In the genomic region with DNA sequence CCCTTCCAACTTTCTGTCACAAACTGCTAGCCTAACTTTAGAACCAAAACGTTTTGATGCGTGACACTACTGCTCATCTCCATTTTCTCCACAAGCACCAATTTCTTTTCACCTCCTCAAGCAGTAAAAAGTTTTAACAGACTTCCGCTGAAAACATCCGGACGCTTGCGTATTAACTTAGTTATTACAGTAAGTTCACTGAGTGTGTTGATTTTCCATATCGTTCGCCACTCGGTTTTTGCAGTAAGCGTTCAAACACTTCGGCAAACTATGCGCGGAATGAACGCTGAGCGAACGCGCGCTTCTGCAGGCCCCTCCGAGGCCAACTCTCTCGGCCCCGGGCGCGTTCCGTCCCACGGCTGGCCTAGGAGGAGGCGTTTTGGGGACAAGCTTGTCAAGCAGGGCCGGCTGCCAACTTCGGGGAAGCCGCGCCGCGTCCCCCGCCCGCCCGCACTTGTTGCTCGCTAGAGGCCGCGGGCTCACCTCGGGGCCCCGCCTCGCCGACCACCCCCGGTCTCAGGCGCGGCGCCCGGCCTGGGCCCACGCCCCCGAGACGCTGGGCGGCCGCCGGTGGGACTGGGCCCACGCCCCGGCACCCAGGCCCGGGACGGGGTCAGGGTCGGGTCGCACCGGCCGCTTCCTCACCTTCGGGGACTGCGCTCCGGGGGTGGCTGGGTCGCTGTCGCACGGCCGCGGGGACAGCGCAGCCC, we compare ENCODE assay signal across 8 cellular contexts.
DNase-seq lines count a peak whose midpoint lies in the region; ATAC-seq and TF ChIP-seq lines count a peak whose summit lies in the region.

No MANE protein-coding gene starts in this region.

- DNase-seq in NCI-H345 (lab: John Stamatoyannopoulos, UW) (peak; percentile 39), NCI-H345 treated with DMSO at 0.1 percent for 48 hours (lab: John Stamatoyannopoulos, UW; ENCODE audit: unreplicated experiment) (no peak), NCI-H226 (peak; percentile 25), activated T-cell treated with anti-CD3 and anti-CD28 coated beads for 1 hour (ENCODE audit: low read depth) (peak; percentile 53), epithelial cell of esophagus (ENCODE audit: low read depth) (peak; percentile 49), midbrain (lab: John Stamatoyannopoulos, UW) (peak; percentile 68)
- DNase-seq in stimulated activated CD8-positive, alpha-beta memory T cell treated with anti-CD3 and anti-CD28 coated beads, Interleukin-15, amount 100 ng/mL, for 48 hours (ENCODE audit: low read depth in 2 of 2), result peak; percentile 49 to 50

- peak; percentile 42 for ATAC-seq in HG02798 (IDR thresholded peaks at IDR 0.05; ENCODE audit: poor library complexity, unreplicated experiment)

- peak overlapping the region; percentile 59 for H3K4me3 ChIP-seq in epithelial cell of esophagus (ENCODE audit: low read length)

- no peak for TF ChIP-seq CTCF in epithelial cell of esophagus (IDR thresholded peaks at IDR 0.05; ENCODE audit: insufficient read depth, low read depth, low read length, missing control alignments)
